Comparison of ENCODE assay signal across 22 cellular contexts in genomic region chr6:149905371-149905910, GRCh38. TPM values are rescaled to one million over a fixed set of nuclear protein-coding genes. Genes with fewer than 3 reads are reported as not detected.
DNase-seq lines count a peak whose midpoint lies in the region; ATAC-seq, FAIRE-seq and TF ChIP-seq lines count a peak whose summit lies in the region.
"Had no signal": no experiment of that assay in that cellular context is flagged by ENCODE, and none has a peak within 500 bp of the region (broad histone marks: within the 10 kb centered on the region; RNA-seq: fewer than 3 reads in every experiment).

No MANE protein-coding gene starts in this region.

- no peak for TF ChIP-seq RAD21 in HepG2 (CRISPR knock-in tag; IDR thresholded peaks at IDR 0.05)

- no peak overlapping the region for H3K4me3 ChIP-seq in BLaER1
- no peak overlapping the region for H3K4me3 ChIP-seq in BLaER1 treated with 17β-estradiol and CSF1 and Interleukin-3, amounts not matched to agents 10 nM and 100 nM
- H3K4me3 ChIP-seq in HepG2 (replicated peaks in 1 of 3; ENCODE audit: insufficient read depth in 1 of 3, low read depth in 2 of 3, low read length in 3 of 3) = no peak overlapping the region
- no peak overlapping the region for H3K4me3 ChIP-seq in spleen
- H3K4me3 ChIP-seq: HAP-1, PC-9 had no signal

- no peak for TF ChIP-seq EP300 in HepG2 (IDR thresholded peaks at IDR 0.05; ENCODE audit: low read depth in 2 of 2, low read length in 2 of 2)
- no peak for TF ChIP-seq EP300 in HepG2 (CRISPR knock-in tag; IDR thresholded peaks at IDR 0.05; ENCODE audit: borderline replicate concordance)

- CTCF ChIA-PET in HepG2 (lab: Yijun Ruan, JAX; ENCODE audit: low intra/inter-chr PET ratio, low total read pairs) (no interaction called here), WTC11 (lab: Charles Lee) (interaction anchor here (1.2 to 3.2 kb wide), 3 partner anchors 42 to 166 kb away, joined by 4 to 21 read pairs (median 8); partner anchors contain the start of gene LRP11)

- H3K27ac Mint-ChIP-seq in WTC11 = no peak overlapping the region
- no peak overlapping the region for H3K27ac Mint-ChIP-seq in activated naive CD8-positive, alpha-beta T cell treated with anti-CD3 and anti-CD28 coated beads, Interleukin-2, amount 50 U/mL, for 24 hours
- H3K27ac Mint-ChIP-seq: CD14-positive monocyte had no signal

- peaks cover 16% of the 10 kb centered on the region for H3K36me3 Mint-ChIP-seq in WTC11
- H3K36me3 Mint-ChIP-seq in activated naive CD8-positive, alpha-beta T cell treated with anti-CD3 and anti-CD28 coated beads, Interleukin-2, amount 50 U/mL, for 24 hours (ENCODE audit: low read depth) = peaks cover 6% of the 10 kb centered on the region

- DNase-seq in HepG2 (ENCODE audit: low spot score) (no peak), spleen (peak; percentile 66), WTC11 (ENCODE audit: low spot score) (no peak)
- DNase-seq in activated naive CD8-positive, alpha-beta T cell treated with anti-CD3 and anti-CD28 coated beads, Interleukin-2, amount 50 U/mL, for 24 hours = no peak
- DNase-seq: ACHN, IMR-90, Karpas-422, NCI-H1048, NCI-H1436, NCI-H1930, NCI-H524 treated with DMSO at 0.1 percent for 48 hours, PC-9 had no signal

- in situ Hi-C loops in HepG2 (cut with HindIII; ENCODE audit: extremely low pct_ligation_motif_present, low pct_unique_long_range_greater_than_20kb) = no loop called here

- H3K4me3 Mint-ChIP-seq in WTC11 = no peak overlapping the region
- no peak overlapping the region for H3K4me3 Mint-ChIP-seq in activated naive CD8-positive, alpha-beta T cell treated with anti-CD3 and anti-CD28 coated beads, Interleukin-2, amount 50 U/mL, for 24 hours
- H3K4me3 Mint-ChIP-seq: CD14-positive monocyte had no signal

- H4K20me1 ChIP-seq in BLaER1 (no peaks in the 10 kb centered on the region), HepG2 (ENCODE audit: insufficient read depth, low read length) (no peaks in the 10 kb centered on the region)
- H4K20me1 ChIP-seq in BLaER1 treated with 17β-estradiol and CSF1 and Interleukin-3, amounts not matched to agents 10 nM and 100 nM = no peaks in the 10 kb centered on the region

- H3K4me1 ChIP-seq in BLaER1 (peaks cover 29% of the 10 kb centered on the region), HepG2 (ENCODE audit: insufficient read depth, low read length) (peaks cover 9% of the 10 kb centered on the region; the same call in 1 of the 2 replicates), spleen (peaks cover 0 to 10% (median 0%) of the 10 kb centered on the region in 6 donors)
- peaks cover 10 to 31% (median 19%) of the 10 kb centered on the region in 10 experiments for H3K4me1 ChIP-seq in BLaER1 treated with 17β-estradiol and CSF1 and Interleukin-3, amounts not matched to agents 10 nM and 100 nM
- H3K4me1 ChIP-seq: HAP-1 had no signal

- H3K27me3 ChIP-seq in BLaER1 (no peaks in the 10 kb centered on the region), HepG2 (ENCODE audit: control insufficient read depth in 1 of 2, insufficient read depth in 2 of 2, low read length in 2 of 2) (peaks cover 5 to 43% of the 10 kb centered on the region in 2 experiments; a peak in 4 of 5 replicates), spleen (replicated peaks in 1 of 7) (peaks cover 0 to 10% (median 0%) of the 10 kb centered on the region in 7 donors)
- H3K27me3 ChIP-seq in BLaER1 treated with 17β-estradiol and CSF1 and Interleukin-3, amounts not matched to agents 10 nM and 100 nM = no peaks in the 10 kb centered on the region

- POLR2A ChIA-PET in HepG2 (lab: Yijun Ruan, JAX) = interaction anchor here (1.2 kb wide), 1 partner anchor 9 kb away, joined by 6 read pairs; no protein-coding TSS in a partner anchor
- POLR2A ChIA-PET in WTC11 (lab: Charles Lee) = no interaction called here

- BruUV-seq in HepG2 (replicated peaks; lab: Mats Ljungman, UMichigan) = no TSS peak

- H3K36me3 ChIP-seq in BLaER1 (no peaks in the 10 kb centered on the region), HepG2 (replicated peaks in 1 of 2; ENCODE audit: control insufficient read depth in 1 of 2, insufficient read depth in 2 of 2, low read length in 2 of 2) (no peaks in the 10 kb centered on the region), spleen (no peaks in the 10 kb centered on the region)
- peaks cover 0 to 8% (median 0%) of the 10 kb centered on the region in 11 experiments; a peak in 3 of 22 replicates for H3K36me3 ChIP-seq in BLaER1 treated with 17β-estradiol and CSF1 and Interleukin-3, amounts not matched to agents 10 nM and 100 nM
- H3K36me3 ChIP-seq: HAP-1 had no signal

- peaks cover 41% of the 10 kb centered on the region for H3K9me3 Mint-ChIP-seq in WTC11
- H3K9me3 Mint-ChIP-seq in activated naive CD8-positive, alpha-beta T cell treated with anti-CD3 and anti-CD28 coated beads, Interleukin-2, amount 50 U/mL, for 24 hours = peaks cover 17% of the 10 kb centered on the region

- H3K4me2 ChIP-seq in BLaER1 (peak overlapping the region; percentile 79), HepG2 (ENCODE audit: low read depth, low read length) (no peak overlapping the region)
- peak overlapping the region; percentile 24 to 88 (median 66); a peak in 20 of 22 replicates for H3K4me2 ChIP-seq in BLaER1 treated with 17β-estradiol and CSF1 and Interleukin-3, amounts not matched to agents 10 nM and 100 nM
- H3K4me2 ChIP-seq: PC-9 had no signal

- intact Hi-C loops in HepG2 (cut with micrococcal nuclease; ENCODE audit: unreplicated experiment) (no loop called here), spleen (cut with DNase I; ENCODE audit: low total_unique reads) (no loop called here)

- TF ChIP-seq CTCF in HepG2 (CRISPR knock-in tag; IDR thresholded peaks at IDR 0.05) = no peak
- no peak for TF ChIP-seq CTCF in spleen (IDR thresholded peaks at IDR 0.05 in 8 of 11, conservative IDR thresholded peaks at IDR 0.05 in 3 of 11)
- TF ChIP-seq CTCF in WTC11 (IDR thresholded peaks at IDR 0.05) = no peak

- FAIRE-seq in HepG2 (lab: Jason Lieb, UNC) = no peak
- FAIRE-seq: G401.6 had no signal

- H3K9ac ChIP-seq in BLaER1 (no peak overlapping the region), HepG2 (ENCODE audit: insufficient read depth, low read depth, low read length) (no peak overlapping the region)
- H3K9ac ChIP-seq in BLaER1 treated with 17β-estradiol and CSF1 and Interleukin-3, amounts not matched to agents 10 nM and 100 nM = no peak overlapping the region

- H3K4me1 Mint-ChIP-seq in WTC11 = no peaks in the 10 kb centered on the region
- no peaks in the 10 kb centered on the region for H3K4me1 Mint-ChIP-seq in activated naive CD8-positive, alpha-beta T cell treated with anti-CD3 and anti-CD28 coated beads, Interleukin-2, amount 50 U/mL, for 24 hours
- H3K4me1 Mint-ChIP-seq: CD14-positive monocyte had no signal

- no peaks in the 10 kb centered on the region for H3K79me2 ChIP-seq in HepG2 (ENCODE audit: insufficient read depth, low read length)

- H3K27ac ChIP-seq in BLaER1 = peak overlapping the region; percentile 12
- no peak overlapping the region; a peak in 1 of 22 replicates for H3K27ac ChIP-seq in BLaER1 treated with 17β-estradiol and CSF1 and Interleukin-3, amounts not matched to agents 10 nM and 100 nM
- H3K27ac ChIP-seq in HepG2 (ENCODE audit: extremely low read length, insufficient read depth, low read length) = no peak overlapping the region
- no peak overlapping the region for H3K27ac ChIP-seq in spleen
- H3K27ac ChIP-seq: HL-60, PC-9, RWPE1 had no signal

- peak; percentile 7; the same call in 2 of the 3 replicates for ATAC-seq in HepG2
- ATAC-seq in WTC11 = no peak
- no peak for ATAC-seq in activated naive CD8-positive, alpha-beta T cell treated with anti-CD3 and anti-CD28 coated beads, Interleukin-2, amount 50 U/mL, for 24 hours
- ATAC-seq in GM19324 (IDR thresholded peaks at IDR 0.05; ENCODE audit: low FRiP score, unreplicated experiment) = no peak

- TF ChIP-seq POLR2A in HepG2 (IDR thresholded peaks at IDR 0.05; ENCODE audit: insufficient read depth in 1 of 2, low read depth in 2 of 2, low read length in 2 of 2) = no peak
- no peak for TF ChIP-seq POLR2A in spleen (IDR thresholded peaks at IDR 0.05)

- H2AFZ ChIP-seq in HepG2 (ENCODE audit: low read length) = no peak overlapping the region
- H2AFZ ChIP-seq: PC-9 had no signal

- peaks cover 13% of the 10 kb centered on the region for H3K27me3 Mint-ChIP-seq in WTC11 (ENCODE audit: low read depth)
- peaks cover 5% of the 10 kb centered on the region for H3K27me3 Mint-ChIP-seq in activated naive CD8-positive, alpha-beta T cell treated with anti-CD3 and anti-CD28 coated beads, Interleukin-2, amount 50 U/mL, for 24 hours

- H3K9me3 ChIP-seq in BLaER1 (peaks cover 32% of the 10 kb centered on the region), HepG2 (ENCODE audit: low read length) (peaks cover 12% of the 10 kb centered on the region), spleen (peaks cover 0 to 24% (median 17%) of the 10 kb centered on the region in 8 donors)
- peaks cover 28 to 36% (median 32%) of the 10 kb centered on the region in 11 experiments for H3K9me3 ChIP-seq in BLaER1 treated with 17β-estradiol and CSF1 and Interleukin-3, amounts not matched to agents 10 nM and 100 nM (replicated peaks in 1 of 11)

- 30% methylated on average over 13 of the region's 18 CpGs for WGBS in HepG2 (ENCODE audit: low lambda C conversion rate)
- WGBS in spleen, 5 donors = 78 to 92% (median 89%) methylated on average over 14 to 18 of the region's 18 CpGs

RNA-seq across cellular contexts. Expression of gene RAET1E, which starts 7.5 kb away (rescaled TPM):
- total RNA-seq in HepG2 (2016; rRNA removed; fragmentation: Illumina TruSeq; extraction: Trizol) (not detected in 2 replicates), spleen (1 to 10 TPM in 6 of 7 donors, under 1 TPM in 1; 0.94 to 3.4 (median 2.0) TPM), WTC11 (2021) (not detected in 3 replicates)
- total RNA-seq in HepG2 (2016; cell fraction: cytosol; rRNA removed; fragmentation: Illumina TruSeq; extraction: Trizol; ENCODE audit: low read depth) = not detected in 2 replicates
- not detected in 2 replicates for total RNA-seq in HepG2 (2016; cell fraction: insoluble cytoplasmic fraction; rRNA removed; fragmentation: Illumina TruSeq; extraction: Trizol)
- total RNA-seq in HepG2 (2016; cell fraction: membrane; rRNA removed; fragmentation: Illumina TruSeq; extraction: Trizol) = not detected in 2 replicates
- total RNA-seq in HepG2 (2016; cell fraction: nucleus; rRNA removed; fragmentation: Illumina TruSeq; extraction: Trizol) = not detected in 2 replicates
- polyA plus RNA-seq in HepG2 (2011; rRNA removed) (not detected in 2 replicates), spleen (under 1 TPM; 0.04 to 0.80 (median 0.23) TPM)
- not detected in 2 replicates for polyA plus RNA-seq in HepG2 (2011; cell fraction: cytosol; rRNA removed)
- polyA plus RNA-seq in HepG2 (2011; cell fraction: nucleus; rRNA removed) = not detected in 2 replicates
- polyA plus RNA-seq in HepG2 (2012) = not detected in 2 replicates
- not detected in 2 replicates for polyA plus RNA-seq in HepG2 (2016; cell fraction: cytosol; fragmentation: Illumina TruSeq; extraction: Trizol; ENCODE audit: low read depth)
- polyA plus RNA-seq in HepG2 (2016; cell fraction: insoluble cytoplasmic fraction; fragmentation: Illumina TruSeq; extraction: Trizol; ENCODE audit: low read depth) = not detected in 2 replicates
- polyA plus RNA-seq in HepG2 (2016; cell fraction: membrane; fragmentation: Illumina TruSeq; extraction: Trizol; ENCODE audit: low read depth) = not detected in 2 replicates
- not detected in 2 replicates for polyA plus RNA-seq in HepG2 (2016; cell fraction: nucleus; fragmentation: Illumina TruSeq; extraction: Trizol; ENCODE audit: insufficient read depth, low read depth)
- polyA minus RNA-seq in HepG2 (2011; rRNA and poly(A)+ RNA removed; ENCODE audit: low replicate concordance) = 19.1 TPM in 1 of 2 replicates, not detected in the other
- not detected in 2 replicates for polyA minus RNA-seq in HepG2 (2011; cell fraction: cytosol; rRNA and poly(A)+ RNA removed)
- not detected in 2 replicates for polyA minus RNA-seq in HepG2 (2011; cell fraction: nucleus; rRNA and poly(A)+ RNA removed)
- total RNA-seq: IMR-90 had no signal
- polyA plus RNA-seq: CD14-positive monocyte, IMR-90 had no signal

RNA-seq across cellular contexts. Expression of gene RAET1G, which starts 17.5 kb away (rescaled TPM):
- total RNA-seq in HepG2 (2016; rRNA removed; fragmentation: Illumina TruSeq; extraction: Trizol) (not detected in 2 replicates), spleen (1 to 10 TPM in 1 of 7 donors, not detected in 6; 1.2 TPM), WTC11 (2021) (not detected in 3 replicates)
- total RNA-seq in HepG2 (2016; cell fraction: cytosol; rRNA removed; fragmentation: Illumina TruSeq; extraction: Trizol; ENCODE audit: low read depth) = not detected in 2 replicates
- total RNA-seq in HepG2 (2016; cell fraction: insoluble cytoplasmic fraction; rRNA removed; fragmentation: Illumina TruSeq; extraction: Trizol) = not detected in 2 replicates
- not detected in 2 replicates for total RNA-seq in HepG2 (2016; cell fraction: membrane; rRNA removed; fragmentation: Illumina TruSeq; extraction: Trizol)
- total RNA-seq in HepG2 (2016; cell fraction: nucleus; rRNA removed; fragmentation: Illumina TruSeq; extraction: Trizol) = not detected in 2 replicates
- polyA plus RNA-seq in HepG2 (2011; rRNA removed) (not detected in 2 replicates), spleen (under 1 TPM in 1 of 3 donors, not detected in 2; 0.09 TPM)
- polyA plus RNA-seq in HepG2 (2011; cell fraction: cytosol; rRNA removed) = not detected in 2 replicates
- polyA plus RNA-seq in HepG2 (2011; cell fraction: nucleus; rRNA removed) = not detected in 2 replicates
- polyA plus RNA-seq in HepG2 (2012) = not detected in 2 replicates
- not detected in 2 replicates for polyA plus RNA-seq in HepG2 (2016; cell fraction: cytosol; fragmentation: Illumina TruSeq; extraction: Trizol; ENCODE audit: low read depth)
- polyA plus RNA-seq in HepG2 (2016; cell fraction: insoluble cytoplasmic fraction; fragmentation: Illumina TruSeq; extraction: Trizol; ENCODE audit: low read depth) = not detected in 2 replicates
- polyA plus RNA-seq in HepG2 (2016; cell fraction: membrane; fragmentation: Illumina TruSeq; extraction: Trizol; ENCODE audit: low read depth) = not detected in 2 replicates
- polyA plus RNA-seq in HepG2 (2016; cell fraction: nucleus; fragmentation: Illumina TruSeq; extraction: Trizol; ENCODE audit: insufficient read depth, low read depth) = not detected in 2 replicates
- polyA minus RNA-seq in HepG2 (2011; rRNA and poly(A)+ RNA removed; ENCODE audit: low replicate concordance) = 6.1 TPM in 1 of 2 replicates, not detected in the other
- polyA minus RNA-seq in HepG2 (2011; cell fraction: cytosol; rRNA and poly(A)+ RNA removed) = not detected in 2 replicates
- not detected in 2 replicates for polyA minus RNA-seq in HepG2 (2011; cell fraction: nucleus; rRNA and poly(A)+ RNA removed)
- total RNA-seq: PC-9 had no signal
- polyA plus RNA-seq: CD14-positive monocyte had no signal

RNA-seq across cellular contexts. Expression of gene ULBP2, which starts 36.4 kb away (rescaled TPM):
- total RNA-seq in HepG2 (2016; rRNA removed; fragmentation: Illumina TruSeq; extraction: Trizol) = not detected in 2 replicates
- total RNA-seq in HepG2 (2016; cell fraction: cytosol; rRNA removed; fragmentation: Illumina TruSeq; extraction: Trizol; ENCODE audit: low read depth) = not detected in 2 replicates
- not detected in 2 replicates for total RNA-seq in HepG2 (2016; cell fraction: insoluble cytoplasmic fraction; rRNA removed; fragmentation: Illumina TruSeq; extraction: Trizol)
- total RNA-seq in HepG2 (2016; cell fraction: membrane; rRNA removed; fragmentation: Illumina TruSeq; extraction: Trizol) = not detected in 2 replicates
- total RNA-seq in HepG2 (2016; cell fraction: nucleus; rRNA removed; fragmentation: Illumina TruSeq; extraction: Trizol) = not detected in 2 replicates
- not detected in 2 replicates for polyA plus RNA-seq in HepG2 (2011; rRNA removed)
- not detected in 2 replicates for polyA plus RNA-seq in HepG2 (2011; cell fraction: cytosol; rRNA removed)
- polyA plus RNA-seq in HepG2 (2011; cell fraction: nucleus; rRNA removed) = not detected in 2 replicates
- polyA plus RNA-seq in HepG2 (2012) = not detected in 2 replicates
- polyA plus RNA-seq in HepG2 (2016; cell fraction: cytosol; fragmentation: Illumina TruSeq; extraction: Trizol; ENCODE audit: low read depth) = not detected in 2 replicates
- polyA plus RNA-seq in HepG2 (2016; cell fraction: insoluble cytoplasmic fraction; fragmentation: Illumina TruSeq; extraction: Trizol; ENCODE audit: low read depth) = not detected in 2 replicates
- polyA plus RNA-seq in HepG2 (2016; cell fraction: membrane; fragmentation: Illumina TruSeq; extraction: Trizol; ENCODE audit: low read depth) = not detected in 2 replicates
- not detected in 2 replicates for polyA plus RNA-seq in HepG2 (2016; cell fraction: nucleus; fragmentation: Illumina TruSeq; extraction: Trizol; ENCODE audit: insufficient read depth, low read depth)
- polyA minus RNA-seq in HepG2 (2011; rRNA and poly(A)+ RNA removed; ENCODE audit: low replicate concordance) = not detected in 2 replicates
- polyA minus RNA-seq in HepG2 (2011; cell fraction: cytosol; rRNA and poly(A)+ RNA removed) = not detected in 2 replicates
- not detected in 2 replicates for polyA minus RNA-seq in HepG2 (2011; cell fraction: nucleus; rRNA and poly(A)+ RNA removed)
- total RNA-seq in spleen = not detected
- under 1 TPM; 0.10 to 0.30 (median 0.20) TPM for polyA plus RNA-seq in spleen
- total RNA-seq in WTC11 (2021) = 0.13 to 0.23 TPM in 2 of 3 replicates, not detected in the other

RNA-seq across cellular contexts. Expression of gene LRP11, which starts 41.3 kb away (rescaled TPM):
- total RNA-seq in HepG2 (2016; rRNA removed; fragmentation: Illumina TruSeq; extraction: Trizol) (32.1 and 48.9 TPM in 2 replicates), spleen (10 to 100 TPM in 3 of 7 donors, 1 to 10 TPM in 4; 5.3 to 15.0 (median 9.9) TPM), WTC11 (2021) (19.8 to 22.5 TPM (median 22.2 TPM) in 3 replicates)
- total RNA-seq in HepG2 (2016; cell fraction: cytosol; rRNA removed; fragmentation: Illumina TruSeq; extraction: Trizol; ENCODE audit: low read depth) = 13.6 and 13.7 TPM in 2 replicates
- total RNA-seq in HepG2 (2016; cell fraction: insoluble cytoplasmic fraction; rRNA removed; fragmentation: Illumina TruSeq; extraction: Trizol) = 32.2 and 47.6 TPM in 2 replicates
- total RNA-seq in HepG2 (2016; cell fraction: membrane; rRNA removed; fragmentation: Illumina TruSeq; extraction: Trizol) = 24.5 and 28.9 TPM in 2 replicates
- total RNA-seq in HepG2 (2016; cell fraction: nucleus; rRNA removed; fragmentation: Illumina TruSeq; extraction: Trizol) = 41.9 and 47.5 TPM in 2 replicates
- polyA plus RNA-seq in HepG2 (2011; rRNA removed) (32.4 and 35.8 TPM in 2 replicates), spleen (1 to 10 TPM in 2 of 3 donors, under 1 TPM in 1; 0.65 to 2.6 (median 2.0) TPM)
- 25.8 and 29.0 TPM in 2 replicates for polyA plus RNA-seq in HepG2 (2011; cell fraction: cytosol; rRNA removed)
- polyA plus RNA-seq in HepG2 (2011; cell fraction: nucleus; rRNA removed) = 17.4 and 23.9 TPM in 2 replicates
- 41.6 TPM in 2 replicates for polyA plus RNA-seq in HepG2 (2012)
- polyA plus RNA-seq in HepG2 (2016; cell fraction: cytosol; fragmentation: Illumina TruSeq; extraction: Trizol; ENCODE audit: low read depth) = 5.0 and 5.9 TPM in 2 replicates
- polyA plus RNA-seq in HepG2 (2016; cell fraction: insoluble cytoplasmic fraction; fragmentation: Illumina TruSeq; extraction: Trizol; ENCODE audit: low read depth) = 33.9 and 34.7 TPM in 2 replicates
- 16.2 and 18.5 TPM in 2 replicates for polyA plus RNA-seq in HepG2 (2016; cell fraction: membrane; fragmentation: Illumina TruSeq; extraction: Trizol; ENCODE audit: low read depth)
- polyA plus RNA-seq in HepG2 (2016; cell fraction: nucleus; fragmentation: Illumina TruSeq; extraction: Trizol; ENCODE audit: insufficient read depth, low read depth) = 61.0 and 62.4 TPM in 2 replicates
- polyA minus RNA-seq in HepG2 (2011; rRNA and poly(A)+ RNA removed; ENCODE audit: low replicate concordance) = 115 and 160 TPM in 2 replicates
- polyA minus RNA-seq in HepG2 (2011; cell fraction: cytosol; rRNA and poly(A)+ RNA removed) = 33.6 and 36.5 TPM in 2 replicates
- 18.3 and 25.0 TPM in 2 replicates for polyA minus RNA-seq in HepG2 (2011; cell fraction: nucleus; rRNA and poly(A)+ RNA removed)

RNA-seq across cellular contexts. Expression of gene ULBP1, which starts 58.3 kb away (rescaled TPM):
- total RNA-seq in HepG2 (2016; rRNA removed; fragmentation: Illumina TruSeq; extraction: Trizol) (0.04 TPM in 1 of 2 replicates, not detected in the other), spleen (under 1 TPM in 2 of 7 donors, not detected in 5; 0.23 to 0.34 TPM), WTC11 (2021) (0.64 to 0.81 TPM (median 0.64 TPM) in 3 replicates)
- not detected in 2 replicates for total RNA-seq in HepG2 (2016; cell fraction: cytosol; rRNA removed; fragmentation: Illumina TruSeq; extraction: Trizol; ENCODE audit: low read depth)
- total RNA-seq in HepG2 (2016; cell fraction: insoluble cytoplasmic fraction; rRNA removed; fragmentation: Illumina TruSeq; extraction: Trizol) = 0.06 TPM in 1 of 2 replicates, not detected in the other
- not detected in 2 replicates for total RNA-seq in HepG2 (2016; cell fraction: membrane; rRNA removed; fragmentation: Illumina TruSeq; extraction: Trizol)
- 0.12 TPM in 1 of 2 replicates, not detected in the other for total RNA-seq in HepG2 (2016; cell fraction: nucleus; rRNA removed; fragmentation: Illumina TruSeq; extraction: Trizol)
- polyA plus RNA-seq in HepG2 (2011; rRNA removed) (0.08 and 0.09 TPM in 2 replicates), spleen (under 1 TPM in 2 of 3 donors, not detected in 1; 0.03 to 0.08 TPM)
- polyA plus RNA-seq in HepG2 (2011; cell fraction: cytosol; rRNA removed) = 0.11 and 0.13 TPM in 2 replicates
- 0.05 and 0.10 TPM in 2 replicates for polyA plus RNA-seq in HepG2 (2011; cell fraction: nucleus; rRNA removed)
- polyA plus RNA-seq in HepG2 (2012) = 0.27 and 0.39 TPM in 2 replicates
- polyA plus RNA-seq in HepG2 (2016; cell fraction: cytosol; fragmentation: Illumina TruSeq; extraction: Trizol; ENCODE audit: low read depth) = not detected in 2 replicates
- 0.09 TPM in 1 of 2 replicates, not detected in the other for polyA plus RNA-seq in HepG2 (2016; cell fraction: insoluble cytoplasmic fraction; fragmentation: Illumina TruSeq; extraction: Trizol; ENCODE audit: low read depth)
- polyA plus RNA-seq in HepG2 (2016; cell fraction: membrane; fragmentation: Illumina TruSeq; extraction: Trizol; ENCODE audit: low read depth) = not detected in 2 replicates
- 0.16 TPM in 1 of 2 replicates, not detected in the other for polyA plus RNA-seq in HepG2 (2016; cell fraction: nucleus; fragmentation: Illumina TruSeq; extraction: Trizol; ENCODE audit: insufficient read depth, low read depth)
- 0.06 and 0.21 TPM in 2 replicates for polyA minus RNA-seq in HepG2 (2011; rRNA and poly(A)+ RNA removed; ENCODE audit: low replicate concordance)
- polyA minus RNA-seq in HepG2 (2011; cell fraction: cytosol; rRNA and poly(A)+ RNA removed) = not detected in 2 replicates
- 0.12 and 0.13 TPM in 2 replicates for polyA minus RNA-seq in HepG2 (2011; cell fraction: nucleus; rRNA and poly(A)+ RNA removed)
- total RNA-seq: HT1080, MCF 10A had no signal
